In the genomic region with DNA sequence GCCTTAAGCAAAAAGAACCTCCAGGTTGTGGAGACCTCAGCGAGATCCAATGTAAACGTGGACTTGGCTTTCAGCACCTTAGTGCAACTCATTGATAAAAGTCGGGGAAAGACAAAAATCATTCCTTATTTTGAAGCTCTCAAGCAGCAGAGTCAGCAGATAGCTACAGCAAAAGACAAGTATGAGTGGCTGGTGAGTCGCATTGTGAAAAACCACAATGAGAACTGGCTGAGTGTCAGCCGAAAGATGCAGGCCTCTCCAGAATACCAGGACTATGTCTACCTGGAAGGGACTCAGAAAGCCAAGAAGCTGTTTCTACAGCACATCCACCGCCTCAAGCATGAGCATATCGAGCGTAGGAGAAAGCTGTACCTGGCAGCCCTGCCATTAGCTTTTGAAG, we compare ENCODE assay signal across 15 cellular contexts. TPM values are rescaled to one million over a fixed set of nuclear protein-coding genes. Genes with fewer than 3 reads are reported as not detected.
DNase-seq lines count a peak whose midpoint lies in the region; FAIRE-seq and TF ChIP-seq lines count a peak whose summit lies in the region.
"Had no signal": no experiment of that assay in that cellular context is flagged by ENCODE, and none has a peak within 500 bp of the region (broad histone marks: within the 10 kb centered on the region; RNA-seq: fewer than 3 reads in every experiment).

No MANE protein-coding gene starts in this region.

- no peak overlapping the region for H3K27ac Mint-ChIP-seq in activated naive CD4-positive, alpha-beta T cell treated with anti-CD3 and anti-CD28 coated beads for 36 hours
- H3K27ac Mint-ChIP-seq: B cell, IgD-negative memory B cell had no signal

- TF ChIP-seq CTCF in epithelial cell of esophagus (IDR thresholded peaks at IDR 0.05; ENCODE audit: insufficient read depth, low read depth, low read length, missing control alignments), result no peak

- FAIRE-seq in RCC 7860 (lab: Jason Lieb, UNC), result no peak

- peak; percentile 53 for DNase-seq in activated naive CD4-positive, alpha-beta T cell treated with anti-CD3 and anti-CD28 coated beads for 36 hours
- no peak for DNase-seq in activated naive CD4-positive, alpha-beta T cell treated with Interleukin-2 at 50 U/mL for 16 hours
- DNase-seq in RCC 7860 (ENCODE audit: low spot score), result peak; percentile 29
- peak; percentile 56 for DNase-seq in epithelial cell of esophagus (ENCODE audit: low read depth)
- peak; percentile 3 to 29 for DNase-seq in stimulated activated CD8-positive, alpha-beta memory T cell treated with anti-CD3 and anti-CD28 coated beads, Interleukin-7, amount 100 ng/mL, for 48 hours (ENCODE audit: extremely low read depth in 1 of 2, low read depth in 1 of 2)
- DNase-seq in T-helper 9 cell, result no peak
- DNase-seq in SW 1271 (lab: John Stamatoyannopoulos, UW), result no peak
- no peak for DNase-seq in NCI-H748 (lab: John Stamatoyannopoulos, UW; ENCODE audit: unreplicated experiment)
- DNase-seq: activated CD4-positive, alpha-beta T cell treated with anti-CD3 and anti-CD28 coated beads for 1 hour; gastrocnemius medialis; NCI-H2029 had no signal

- peaks cover 48% of the 10 kb centered on the region for H3K4me1 Mint-ChIP-seq in activated naive CD4-positive, alpha-beta T cell treated with anti-CD3 and anti-CD28 coated beads for 36 hours (ENCODE audit: low read depth)

- intact Hi-C loops in activated naive CD4-positive, alpha-beta T cell treated with anti-CD3 and anti-CD28 coated beads for 36 hours (cut with micrococcal nuclease), result loop anchor here (10.0 kb wide), 1 partner anchor 55 kb away; a partner anchor contains a TSS

- CTCF ChIA-PET in activated naive CD4-positive, alpha-beta T cell treated with anti-CD3 and anti-CD28 coated beads for 36 hours (lab: Charles Lee), result interaction anchor here (0.6 to 1.6 kb wide), 4 partner anchors 73 to 205 kb away, joined by 3 to 5 read pairs (median 3); no protein-coding TSS in a partner anchor

- H3K36me3 Mint-ChIP-seq in activated naive CD4-positive, alpha-beta T cell treated with anti-CD3 and anti-CD28 coated beads for 36 hours (ENCODE audit: low read depth), result peaks cover 10% of the 10 kb centered on the region

- H3K4me3 Mint-ChIP-seq in activated naive CD4-positive, alpha-beta T cell treated with anti-CD3 and anti-CD28 coated beads for 36 hours, result no peak overlapping the region
- H3K4me3 Mint-ChIP-seq: B cell, IgD-negative memory B cell, neural crest cell had no signal

- no peak overlapping the region for H3K4me3 ChIP-seq in epithelial cell of esophagus (ENCODE audit: low read length)
- H3K4me3 ChIP-seq: gastrocnemius medialis, smooth muscle cell had no signal

- no peaks in the 10 kb centered on the region for H3K27me3 Mint-ChIP-seq in activated naive CD4-positive, alpha-beta T cell treated with anti-CD3 and anti-CD28 coated beads for 36 hours (ENCODE audit: low read depth)
- H3K27me3 Mint-ChIP-seq: B cell, IgD-negative memory B cell had no signal

- no peaks in the 10 kb centered on the region for H3K9me3 Mint-ChIP-seq in activated naive CD4-positive, alpha-beta T cell treated with anti-CD3 and anti-CD28 coated beads for 36 hours
- H3K9me3 Mint-ChIP-seq: IgD-negative memory B cell, neural crest cell had no signal

RNA-seq across cellular contexts. Expression of a gene that starts 58.5 kb away (rescaled TPM):
- total RNA-seq in activated naive CD4-positive, alpha-beta T cell treated with anti-CD3 and anti-CD28 coated beads for 36 hours, result 1 to 10 TPM; 8.9 TPM

Comparison
In these comparisons a context has a peak if more than half of its experiments do, and no peak if none do; other contexts are left out.
1. DNase-seq: peak in activated naive CD4-positive, alpha-beta T cell treated with anti-CD3 and anti-CD28 coated beads for 36 hours (single experiment), RCC 7860 (single experiment), epithelial cell of esophagus (single experiment) and stimulated activated CD8-positive, alpha-beta memory T cell treated with anti-CD3 and anti-CD28 coated beads, Interleukin-7, amount 100 ng/mL, for 48 hours (2 of 2); none in activated naive CD4-positive, alpha-beta T cell treated with Interleukin-2 at 50 U/mL for 16 hours (single experiment), T-helper 9 cell (single experiment), SW 1271 (0 of 2) and NCI-H748 (single experiment).